Comparison of ENCODE assay signal across 20 cellular contexts in the genomic region with DNA sequence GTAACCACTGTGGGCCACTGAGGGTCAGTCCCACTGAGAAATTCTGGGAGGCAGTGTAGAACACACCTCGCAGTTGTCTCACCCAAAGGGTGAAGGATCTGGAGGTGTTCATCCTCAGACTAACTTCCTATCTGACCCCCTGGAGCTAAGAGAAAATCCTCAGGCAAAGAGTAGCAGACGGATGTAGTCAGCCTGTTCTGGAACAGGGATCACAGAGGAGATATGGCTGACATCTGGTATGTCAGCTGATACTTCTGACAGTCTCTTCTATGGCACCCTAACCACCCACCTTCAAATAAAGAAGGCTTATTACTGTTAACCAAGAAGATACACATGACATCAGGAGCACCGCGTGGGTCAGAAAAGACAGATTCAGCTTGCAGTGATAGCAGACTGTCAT.
DNase-seq lines count a peak whose midpoint lies in the region; ATAC-seq, FAIRE-seq and TF ChIP-seq lines count a peak whose summit lies in the region.
"Had no signal": no experiment of that assay in that cellular context is flagged by ENCODE, and none has a peak within 500 bp of the region (broad histone marks: within the 10 kb centered on the region; RNA-seq: fewer than 3 reads in every experiment).

No MANE protein-coding gene starts in this region.

- 50 to 68% (median 65%) methylated on average over 4 of the region's 4 CpGs for WGBS in heart left ventricle, 4 donors

- peak overlapping the region in 2 of 12 donors; percentile 4 to 26 for H3K27ac ChIP-seq in heart left ventricle
- H3K27ac ChIP-seq: C4-2B, HL-60 had no signal

- H3K27me3 ChIP-seq in heart left ventricle (no peaks in the 10 kb centered on the region), bronchial epithelial cell (ENCODE audit: control insufficient read depth, insufficient read depth, low read length) (peaks cover 6% of the 10 kb centered on the region)

- H3K9me3 ChIP-seq in heart left ventricle: no peaks in the 10 kb centered on the region

- no peak for DNase-seq in heart left ventricle
- no peak for DNase-seq in Right ventricle myocardium superior
- peak; percentile 4 for DNase-seq in NCI-H69 (lab: John Stamatoyannopoulos, UW)
- no peak for DNase-seq in bronchial epithelial cell (ENCODE audit: low read depth)
- no peak for DNase-seq in CD1c-positive myeloid dendritic cell (ENCODE audit: extremely low spot score)
- no peak for DNase-seq in AG08395 (ENCODE audit: low spot score)
- DNase-seq: ACHN; AML-193; CD4-positive, alpha-beta memory T cell; DMS153; DMS79; GDM1; HCEC 1CT; HFFc6; IMR-90 had no signal

- TF ChIP-seq CTCF in heart left ventricle (IDR thresholded peaks at IDR 0.05) (no peak), bronchial epithelial cell (IDR thresholded peaks at IDR 0.05; ENCODE audit: insufficient read depth, low read length, severe bottlenecking) (no peak)

- no peak overlapping the region for H3K4me3 ChIP-seq in heart left ventricle
- H3K4me3 ChIP-seq in bronchial epithelial cell (ENCODE audit: low read depth, low read length): no peak overlapping the region
- H3K4me3 ChIP-seq: GM23338 had no signal

- H3K36me3 ChIP-seq in heart left ventricle (no peaks in the 10 kb centered on the region), bronchial epithelial cell (ENCODE audit: control insufficient read depth, insufficient read depth, low read length) (no peaks in the 10 kb centered on the region)

- intact Hi-C loops in heart left ventricle (cut with DNase I): loop anchor here in 7 of 10 donors (10.0 kb wide), 4 partner anchors 120 to 400 kb away; no protein-coding TSS in a partner anchor
- intact Hi-C loops in Right ventricle myocardium superior (cut with DNase I): loop anchor here (10.0 kb wide), 1 partner anchor 400 kb away; no protein-coding TSS in a partner anchor

- no peak for TF ChIP-seq POLR2A in heart left ventricle (IDR thresholded peaks at IDR 0.05)

- peak; percentile 40 for FAIRE-seq in bronchial epithelial cell (lab: Jason Lieb, UNC)
- FAIRE-seq: A204.1, H54 had no signal

- H3K4me1 ChIP-seq in heart left ventricle: peaks cover 0 to 8% (median 0%) of the 10 kb centered on the region in 12 donors

- peak in 3 of 4 donors; percentile 35 to 66 (median 39) for ATAC-seq in heart left ventricle
- ATAC-seq in Right ventricle myocardium superior (ENCODE audit: poor library complexity): no peak
- ATAC-seq: GM23338 had no signal
